ENCODE assay signal across 11 cellular contexts in genomic region chr22:20964799-20965103, GRCh38. TPM values are rescaled to one million over a fixed set of nuclear protein-coding genes. Genes with fewer than 3 reads are reported as not detected.
A peak's percentile ranks its signal among the peaks of the same experiment; 100 is the strongest.
DNase-seq lines count a peak whose midpoint lies in the region; ATAC-seq and TF ChIP-seq lines count a peak whose summit lies in the region.
"Had no signal": no experiment of that assay in that cellular context is flagged by ENCODE, and none has a peak within 500 bp of the region (broad histone marks: within the 10 kb centered on the region; RNA-seq: fewer than 3 reads in every experiment).

No MANE protein-coding gene starts in this region.

- TF ChIP-seq CTCF in heart right ventricle (IDR thresholded peaks at IDR 0.05) (no peak), cardiac fibroblast (IDR thresholded peaks at IDR 0.05; ENCODE audit: low read depth, low read length) (no peak), vagina (IDR thresholded peaks at IDR 0.05) (no peak)

- peaks cover 0 to 36% (median 16%) of the 10 kb centered on the region in 7 donors for H3K27me3 ChIP-seq in heart right ventricle
- no peaks in the 10 kb centered on the region for H3K27me3 ChIP-seq in vagina

- DNase-seq in heart right ventricle (no peak), cardiac septum (ENCODE audit: low spot score) (no peak), cardiac fibroblast (ENCODE audit: low read depth in 2 of 2) (no peak), vagina (ENCODE audit: extremely low spot score in 2 of 2) (no peak), G401 (ENCODE audit: low spot score) (no peak), NK-92 (lab: John Stamatoyannopoulos, UW; ENCODE audit: unreplicated experiment) (no peak)
- DNase-seq: caudate nucleus, NCI-H2029 treated with DMSO at 0.1 percent for 48 hours had no signal

- in situ Hi-C loops in G401 (cut with HindIII; ENCODE audit: low sequenced_read_pairs): no loop called here

- H3K4me3 ChIP-seq in heart right ventricle (peak overlapping the region in 8 of 10 donors; percentile 25 to 47 (median 39)), cardiac fibroblast (replicated peaks in 1 of 2; ENCODE audit: low read depth in 2 of 2, low read length in 2 of 2) (peak overlapping the region; percentile 15 to 28), mesodermal cell (ENCODE audit: extremely low read depth, insufficient read depth, low read length, poor library complexity, severe bottlenecking) (peak overlapping the region; percentile 14), vagina (peak overlapping the region; percentile 27 to 44)
- H3K4me3 ChIP-seq: mucosa of descending colon had no signal

- peaks cover 3 to 30% (median 10%) of the 10 kb centered on the region in 9 donors for H3K4me1 ChIP-seq in heart right ventricle
- peaks cover 2% of the 10 kb centered on the region for H3K4me1 ChIP-seq in mesodermal cell (ENCODE audit: control insufficient read depth, insufficient read depth, low read length, poor library complexity, severe bottlenecking)
- peaks cover 5% of the 10 kb centered on the region for H3K4me1 ChIP-seq in vagina

- no peak for TF ChIP-seq POLR2A in vagina (IDR thresholded peaks at IDR 0.05)

- intact Hi-C loops in heart right ventricle (cut with DNase I) (loop anchor here in 2 of 10 donors (5.0 to 10.0 kb wide), 3 partner anchors 50 to 90 kb away; partner anchors contain the start of gene CRKL (in 1 of the 2)), cardiac septum (cut with DNase I) (no loop called here), vagina (cut with DNase I) (no loop called here)

- WGBS in heart right ventricle, 2 donors: 0 to 2% methylated on average over 21 to 28 of the region's 28 CpGs
- WGBS in mesodermal cell (ENCODE audit: insufficient coverage in 2 of 2), 2 experiments: 3 to 5% methylated on average over 13 to 15 of the region's 28 CpGs

- ATAC-seq in heart right ventricle (no peak), HG02642 (IDR thresholded peaks at IDR 0.05; ENCODE audit: poor library complexity, unreplicated experiment) (no peak)

- H3K36me3 ChIP-seq in heart right ventricle (no peaks in the 10 kb centered on the region), mesodermal cell (ENCODE audit: control insufficient read depth, insufficient read depth, low read length) (no peaks in the 10 kb centered on the region), vagina (no peaks in the 10 kb centered on the region)

- no peak overlapping the region for H3K27ac ChIP-seq in heart right ventricle
- H3K27ac ChIP-seq in mesodermal cell (ENCODE audit: low read depth, low read length, severe bottlenecking): no peak overlapping the region
- no peak overlapping the region for H3K27ac ChIP-seq in vagina

- H3K9me3 ChIP-seq in heart right ventricle (no peaks in the 10 kb centered on the region), mesodermal cell (ENCODE audit: control insufficient read depth, low read length) (no peaks in the 10 kb centered on the region), vagina (no peaks in the 10 kb centered on the region)
- H3K9me3 ChIP-seq: mucosa of descending colon had no signal

RNA-seq across cellular contexts. Expression of gene AIFM3, which starts 2.3 kb away (rescaled TPM):
- total RNA-seq in heart right ventricle: 1 to 10 TPM in 3 of 10 donors, under 1 TPM in 6, not detected in 1; 0.24 to 1.5 (median 0.50) TPM
- 1 to 10 TPM in 1 of 2 donors, under 1 TPM in 1; 0.29 to 1.5 TPM for polyA plus RNA-seq in heart right ventricle
- total RNA-seq in cardiac septum: 0.54 TPM
- 0.59 TPM for polyA plus RNA-seq in mesodermal cell (2013, experiment 1 of 2)
- polyA plus RNA-seq in mesodermal cell (2013, experiment 2 of 2): 1.1 TPM
- not detected for total RNA-seq in vagina
- 130 and 138 TPM in 2 replicates for total RNA-seq in G401 (2014; rRNA removed; shearing (Covaris generic))

RNA-seq across cellular contexts. Expression of gene LZTR1, which starts 17.3 kb away (rescaled TPM):
- total RNA-seq in heart right ventricle (10 to 100 TPM; 14.7 to 32.5 (median 23.7) TPM), cardiac septum (33.0 TPM), vagina (61.9 TPM)
- 10 to 100 TPM; 25.0 to 36.5 TPM for polyA plus RNA-seq in heart right ventricle
- 28.4 TPM for polyA plus RNA-seq in mesodermal cell (2013, experiment 1 of 2)
- polyA plus RNA-seq in mesodermal cell (2013, experiment 2 of 2): 21.9 TPM
- 41.5 and 67.0 TPM in 2 replicates for total RNA-seq in G401 (2014; rRNA removed; shearing (Covaris generic))

RNA-seq across cellular contexts. Expression of gene THAP7, which starts 37.2 kb away (rescaled TPM):
- total RNA-seq in heart right ventricle: 10 to 100 TPM; 15.5 to 26.3 (median 17.5) TPM
- polyA plus RNA-seq in heart right ventricle: 10 to 100 TPM; 29.3 to 54.9 TPM
- total RNA-seq in cardiac septum: 18.2 TPM
- polyA plus RNA-seq in mesodermal cell (2013, experiment 1 of 2): 15.6 TPM
- 12.6 TPM for polyA plus RNA-seq in mesodermal cell (2013, experiment 2 of 2)
- total RNA-seq in vagina: 34.9 TPM
- 70.5 and 73.5 TPM in 2 replicates for total RNA-seq in G401 (2014; rRNA removed; shearing (Covaris generic))

RNA-seq across cellular contexts. Expression of gene CRKL, which starts 47.5 kb away (rescaled TPM):
- 10 to 100 TPM; 43.3 to 76.9 (median 56.5) TPM for total RNA-seq in heart right ventricle
- 10 to 100 TPM; 19.2 to 33.7 TPM for polyA plus RNA-seq in heart right ventricle
- 55.5 TPM for total RNA-seq in cardiac septum
- polyA plus RNA-seq in mesodermal cell (2013, experiment 1 of 2): 36.1 TPM
- polyA plus RNA-seq in mesodermal cell (2013, experiment 2 of 2): 32.3 TPM
- 37.6 TPM for total RNA-seq in vagina
- 30.7 and 33.9 TPM in 2 replicates for total RNA-seq in G401 (2014; rRNA removed; shearing (Covaris generic))

RNA-seq across cellular contexts. Expression of gene P2RX6, which starts 50.2 kb away (rescaled TPM):
- 1 to 10 TPM in 9 of 10 donors, under 1 TPM in 1; 0.81 to 7.7 (median 3.9) TPM for total RNA-seq in heart right ventricle
- under 1 TPM; 0.07 to 0.80 TPM for polyA plus RNA-seq in heart right ventricle
- 5.4 TPM for total RNA-seq in cardiac septum
- polyA plus RNA-seq in mesodermal cell (2013, experiment 1 of 2): 2.5 TPM
- 2.1 TPM for polyA plus RNA-seq in mesodermal cell (2013, experiment 2 of 2)
- 1.7 TPM for total RNA-seq in vagina
- total RNA-seq in G401 (2014; rRNA removed; shearing (Covaris generic)): 0.98 and 1.1 TPM in 2 replicates

Comparison
In these comparisons a context has a peak if more than half of its experiments do, and no peak if none do; other contexts are left out.
1. RNA of gene AIFM3, which starts 2.3 kb away (total RNA-seq): 130 to 138 TPM in G401; 0.54 TPM in cardiac septum (single experiment), 0.24 to 1.5 TPM in heart right ventricle and not detected in vagina (single experiment); every median in the first group is over 10 times any median in the second.
2. Peak in every context shown above with its lines, with median percentiles within 50 percentile points of each other: H3K4me3 ChIP-seq.